ENCODE assay signal across 17 cellular contexts in the genomic region with DNA sequence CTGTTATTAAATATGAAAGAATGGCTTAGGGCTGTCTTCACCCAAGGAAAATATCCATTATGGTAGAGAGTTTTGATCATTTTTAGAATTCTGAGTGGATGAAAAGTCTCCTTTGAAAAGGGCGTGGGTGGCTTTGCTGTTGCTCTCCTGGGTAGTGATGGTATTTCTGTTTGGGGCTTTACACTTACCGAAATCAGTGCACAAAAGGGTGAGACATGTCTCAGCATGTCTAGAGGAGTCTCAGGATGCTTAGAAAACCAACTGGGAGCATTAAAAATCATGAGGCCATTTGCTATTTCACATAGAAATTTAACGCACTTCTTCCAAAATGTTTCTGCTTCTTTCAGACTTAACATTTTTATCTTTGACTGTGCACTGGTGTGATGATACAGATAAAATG. TPM values are rescaled to one million over a fixed set of nuclear protein-coding genes. Genes with fewer than 3 reads are reported as not detected.
DNase-seq lines count a peak whose midpoint lies in the region; ATAC-seq, FAIRE-seq and TF ChIP-seq lines count a peak whose summit lies in the region.
"Had no signal": no experiment of that assay in that cellular context is flagged by ENCODE, and none has a peak within 500 bp of the region (broad histone marks: within the 10 kb centered on the region; RNA-seq: fewer than 3 reads in every experiment).

No MANE protein-coding gene starts in this region.

- no peak overlapping the region for H3K4me3 Mint-ChIP-seq in activated T-cell treated with anti-CD3 and anti-CD28 coated beads, Interleukin-2, amount 50 U/mL, for 72 hours
- H3K4me3 Mint-ChIP-seq in T-helper 17 cell (no peak overlapping the region), memory B cell (no peak overlapping the region)

- no peak for FAIRE-seq in GM12878 (lab: Jason Lieb, UNC)
- FAIRE-seq: A549 had no signal

- DNase-seq in activated T-cell treated with anti-CD3 and anti-CD28 coated beads, Interleukin-2, amount 50 U/mL, for 72 hours = no peak
- DNase-seq in activated T-cell treated with anti-CD3 and anti-CD28 coated beads, Interleukin-2, amount 50 U/mL, for 48 hours = no peak
- DNase-seq in T-helper 17 cell (no peak), GM12878 (ENCODE audit: low read depth, low spot score) (no peak), memory B cell (ENCODE audit: low spot score in 2 of 2) (no peak), foreskin fibroblast (no peak)
- no peak for DNase-seq in stimulated activated CD4-positive, alpha-beta T cell treated with anti-CD3 and anti-CD28 coated beads, Interleukin-12 subunit alpha, Interleukin-12 subunit beta, amount 100 ng/mL, for 4 hours
- DNase-seq: EL, Kasumi-1, NCI-H1417 treated with DMSO at 0.1 percent for 48 hours, NCI-H2029, NCI-H510A treated with DMSO at 0.1 percent for 48 hours, RPMI8226 had no signal

- peak overlapping the region; percentile 9; the same call in 1 of the 2 replicates for H3K27ac ChIP-seq in GM12878 (ENCODE audit: control insufficient read depth, insufficient read depth)
- H3K27ac ChIP-seq: C4-2B had no signal

- no peak for ATAC-seq in activated T-cell treated with anti-CD3 and anti-CD28 coated beads, Interleukin-2, amount 50 U/mL, for 72 hours (replicated peaks in 1 of 2)
- ATAC-seq in T-helper 17 cell = no peak
- ATAC-seq in GM12878 = no peak
- no peak for ATAC-seq in memory B cell (ENCODE audit: low read depth)
- ATAC-seq in GM19397 (IDR thresholded peaks at IDR 0.05; ENCODE audit: unreplicated experiment) = no peak
- ATAC-seq: A549 had no signal

- H3K4me3 ChIP-seq in GM12878 = no peak overlapping the region
- no peak overlapping the region for H3K4me3 ChIP-seq in foreskin fibroblast (ENCODE audit: low read depth in 1 of 2, low read length in 2 of 2)
- H3K4me3 ChIP-seq: A549, HAP-1 had no signal

- peaks cover 4% of the 10 kb centered on the region for H3K4me1 ChIP-seq in GM12878 (ENCODE audit: control insufficient read depth, insufficient read depth, low read length)
- H3K4me1 ChIP-seq: A549, HAP-1 had no signal

- no peak overlapping the region for H2AFZ ChIP-seq in GM12878 (ENCODE audit: control insufficient read depth, low read depth, low read length)

- RAD21 ChIA-PET in GM12878 (lab: Charles Lee; ENCODE audit: unreplicated experiment) = interaction anchor here (1.7 kb wide), 1 partner anchor 246 kb away, joined by 3 read pairs; no protein-coding TSS in a partner anchor

- H3K9ac ChIP-seq in GM12878 (ENCODE audit: control insufficient read depth, insufficient read depth, low read length) = no peak overlapping the region

- no peak for TF ChIP-seq RAD21 in GM12878 (IDR thresholded peaks at IDR 0.05; ENCODE audit: insufficient read depth, low read depth, low read length)

- H3K9me3 ChIP-seq in T-helper 17 cell (ENCODE audit: control insufficient read depth, low read length, poor library complexity, severe bottlenecking) = no peaks in the 10 kb centered on the region
- H3K9me3 ChIP-seq in GM12878 (replicated peaks; ENCODE audit: control insufficient read depth, insufficient read depth, low read length) = peaks cover 12% of the 10 kb centered on the region; the same call in 2 of the 3 replicates
- H3K9me3 ChIP-seq: A549, HAP-1 had no signal

- TF ChIP-seq CTCF in GM12878 (IDR thresholded peaks at IDR 0.05 in 2 of 3, conservative IDR thresholded peaks at IDR 0.05 in 1 of 3; ENCODE audit: control insufficient read depth in 2 of 3, extremely low read depth in 1 of 3, insufficient read depth in 1 of 3, low read depth in 3 of 3, low read length in 3 of 3) = no peak
- no peak for TF ChIP-seq CTCF in foreskin fibroblast (IDR thresholded peaks at IDR 0.05; ENCODE audit: low read depth, low read length)

- peaks cover 33% of the 10 kb centered on the region for H3K4me1 Mint-ChIP-seq in activated T-cell treated with anti-CD3 and anti-CD28 coated beads, Interleukin-2, amount 50 U/mL, for 72 hours (ENCODE audit: low read depth)
- H3K4me1 Mint-ChIP-seq in T-helper 17 cell (peaks cover 10% of the 10 kb centered on the region), memory B cell (peaks cover 11% of the 10 kb centered on the region)

- no peaks in the 10 kb centered on the region for H3K9me3 Mint-ChIP-seq in activated T-cell treated with anti-CD3 and anti-CD28 coated beads, Interleukin-2, amount 50 U/mL, for 72 hours
- no peaks in the 10 kb centered on the region for H3K9me3 Mint-ChIP-seq in memory B cell

- H3K36me3 ChIP-seq in GM12878 (ENCODE audit: control insufficient read depth in 2 of 2, insufficient read depth in 2 of 2, low read length in 1 of 2) = peaks cover 13 to 30% of the 10 kb centered on the region in 2 experiments

- H3K79me2 ChIP-seq in GM12878 (ENCODE audit: control insufficient read depth, insufficient read depth, low read length) = no peaks in the 10 kb centered on the region

- no peaks in the 10 kb centered on the region for H3K27me3 ChIP-seq in GM12878 (replicated peaks in 1 of 2; ENCODE audit: control insufficient read depth in 2 of 2, insufficient read depth in 2 of 2, low read length in 1 of 2)

- no peak for TF ChIP-seq EP300 in GM12878 (IDR thresholded peaks at IDR 0.05; ENCODE audit: borderline replicate concordance in 1 of 2, control insufficient read depth in 1 of 2, low read depth in 2 of 2, low read length in 2 of 2)

- TF ChIP-seq POLR2A in GM12878 (IDR thresholded peaks at IDR 0.05; ENCODE audit: low read depth, low read length) = no peak

- H3K27me3 Mint-ChIP-seq in activated T-cell treated with anti-CD3 and anti-CD28 coated beads, Interleukin-2, amount 50 U/mL, for 72 hours (ENCODE audit: low read depth) = no peaks in the 10 kb centered on the region
- H3K27me3 Mint-ChIP-seq in T-helper 17 cell = no peaks in the 10 kb centered on the region
- H3K27me3 Mint-ChIP-seq in memory B cell = no peaks in the 10 kb centered on the region

- no peak overlapping the region for H3K4me2 ChIP-seq in GM12878 (ENCODE audit: control insufficient read depth, insufficient read depth)
- H3K4me2 ChIP-seq: A549 had no signal

- BruUV-seq in GM12878 (replicated peaks; lab: Mats Ljungman, UMichigan) = no TSS peak

- in situ Hi-C loops in GM12878 (cut with MboI) = no loop called here

- intact Hi-C loops in GM12878 (cut with micrococcal nuclease; ENCODE audit: unreplicated experiment) = no loop called here

- no peaks in the 10 kb centered on the region for H4K20me1 ChIP-seq in GM12878 (ENCODE audit: control insufficient read depth, insufficient read depth)

- CTCF ChIA-PET in GM12878 (lab: Yijun Ruan, JAX) = interaction anchor here (1.0 to 1.5 kb wide), 7 partner anchors 11 to 407 kb away, joined by 3 to 5 read pairs (median 4); no protein-coding TSS in a partner anchor

- H3K36me3 Mint-ChIP-seq in activated T-cell treated with anti-CD3 and anti-CD28 coated beads, Interleukin-2, amount 50 U/mL, for 72 hours (ENCODE audit: insufficient read depth in 2 of 2) = peaks cover 20 to 52% of the 10 kb centered on the region in 2 donors
- H3K36me3 Mint-ChIP-seq in T-helper 17 cell (ENCODE audit: low read depth) (peaks cover 19% of the 10 kb centered on the region), memory B cell (peaks cover 57% of the 10 kb centered on the region)

- POLR2A ChIA-PET in GM12878 (lab: Charles Lee) = interaction anchor here (0.6 kb wide), 1 partner anchor 135 kb away, joined by 3 read pairs; no protein-coding TSS in a partner anchor

- peak overlapping the region; percentile 44 for H3K27ac Mint-ChIP-seq in activated T-cell treated with anti-CD3 and anti-CD28 coated beads, Interleukin-2, amount 50 U/mL, for 72 hours
- H3K27ac Mint-ChIP-seq in T-helper 17 cell = peak overlapping the region; percentile 73
- H3K27ac Mint-ChIP-seq in memory B cell = peak overlapping the region; percentile 24

- SMC1A ChIA-PET in GM12878 (lab: Charles Lee; ENCODE audit: uncharacterized antibody, unreplicated experiment) = interaction anchor here (1.5 kb wide), 1 partner anchor 147 kb away, joined by 4 read pairs; no protein-coding TSS in a partner anchor

- 77% methylated on average over 3 of the region's 3 CpGs for WGBS in GM12878 (ENCODE audit: insufficient coverage, insufficient replicate concordance, low lambda C conversion rate, missing lambda C conversion rate)

TF ChIP-seq in GM12878, 131 proteins besides CTCF, POLR2A, EP300 and RAD21 (continues in another document):
- TF ChIP-seq DPF2 (IDR thresholded peaks at IDR 0.05) = no peak
- no peak for TF ChIP-seq RUNX3 (IDR thresholded peaks at IDR 0.05; ENCODE audit: low read length)

RNA-seq across cellular contexts. Expression of a gene that starts 49.6 kb away (rescaled TPM):
- total RNA-seq in activated T-cell treated with anti-CD3 and anti-CD28 coated beads, Interleukin-2, amount 50 U/mL, for 72 hours = 10 to 100 TPM; 38.7 to 42.6 TPM
- total RNA-seq in T-helper 17 cell (10 to 100 TPM; 69.3 to 71.5 TPM), GM12878 (2014; rRNA removed) (6.5 and 7.7 TPM in 2 replicates), GM12878 (2014; rRNA removed; fragmentation: Illumina TruSeq; extraction: Trizol) (9.5 and 9.6 TPM in 2 replicates), GM12878 (2021) (12.0 and 14.4 TPM in 2 replicates)
- 33.4 and 36.8 TPM in 2 replicates for total RNA-seq in GM12878 (2013; cell fraction: nucleolus; rRNA removed)
- polyA plus RNA-seq in GM12878 (2011; ENCODE audit: low read depth) = 5.0 TPM
- polyA plus RNA-seq in GM12878 (2011; rRNA removed) (17.4 and 19.1 TPM in 2 replicates), GM12878 (2014; fragmentation: Illumina TruSeq; extraction: Trizol) (10.6 and 12.7 TPM in 2 replicates), GM12878 (2014; fragmentation: Nextera tagmentation; extraction: Ambion mirVana) (1 to 10 TPM; 1.7 to 2.7 TPM), GM12878 (2014; rRNA removed) (8.0 and 10.2 TPM in 2 replicates), GM12878 (2016; fragmentation: Nextera tagmentation; extraction: Ambion mirVana) (1 to 10 TPM; 2.1 to 2.2 TPM)
- polyA plus RNA-seq in GM12878 (2011; cell fraction: cytosol; rRNA removed) = 15.6 and 17.7 TPM in 2 replicates
- polyA plus RNA-seq in GM12878 (2011; cell fraction: nucleus; rRNA removed) = 24.6 and 27.5 TPM in 2 replicates
- 10.2 and 11.4 TPM in 2 replicates for polyA plus RNA-seq in GM12878 (2012)
- polyA minus RNA-seq in GM12878 (2011; rRNA and poly(A)+ RNA removed) = 42.4 and 46.8 TPM in 2 replicates
- polyA minus RNA-seq in GM12878 (2011; cell fraction: cytosol; rRNA and poly(A)+ RNA removed) = 12.4 and 14.0 TPM in 2 replicates
- polyA minus RNA-seq in GM12878 (2011; cell fraction: nucleus; rRNA and poly(A)+ RNA removed) = 28.9 and 45.7 TPM in 2 replicates
